ENCODE assay signal across 8 cellular contexts in the genomic region with DNA sequence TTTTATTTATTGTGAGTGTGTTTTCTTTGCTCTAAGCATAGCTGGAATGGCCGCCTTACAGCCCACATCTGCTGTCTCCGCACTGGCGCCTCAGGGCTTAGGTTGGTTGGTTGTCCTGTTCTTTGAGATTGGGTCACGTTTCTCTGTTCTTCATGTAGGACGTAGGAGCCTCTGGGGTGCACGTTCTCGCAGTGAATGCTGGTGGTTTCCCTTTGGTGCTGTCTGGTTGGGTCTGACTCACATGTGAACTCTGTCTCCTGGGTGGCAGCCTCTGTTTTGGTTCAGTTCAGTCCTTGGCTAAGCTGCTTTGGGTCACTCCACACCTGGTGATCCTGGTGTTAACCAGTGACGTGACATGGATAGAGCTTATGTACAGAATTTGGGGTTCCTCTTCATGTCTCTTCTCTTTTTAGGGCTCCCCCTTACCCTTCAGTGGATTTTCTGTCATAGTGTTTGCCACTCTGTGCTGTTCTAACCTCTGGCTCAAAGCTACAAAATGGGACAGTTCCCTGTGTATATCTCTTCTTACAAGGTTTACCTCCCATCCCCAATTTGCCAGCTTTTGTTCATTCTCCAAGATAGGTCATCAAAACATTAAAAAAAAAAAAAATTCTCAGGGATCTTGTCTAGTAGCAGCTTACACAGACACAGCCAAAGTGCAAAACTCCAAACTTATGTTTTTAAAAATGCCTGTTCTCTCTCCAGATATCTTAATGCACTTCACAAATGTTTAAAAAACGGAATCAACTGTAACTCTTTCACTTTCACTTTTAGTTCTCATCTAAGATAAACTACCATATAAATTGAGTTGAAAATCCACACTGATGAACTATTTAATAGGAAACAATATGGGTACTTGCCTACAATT. TPM values are rescaled to one million over a fixed set of nuclear protein-coding genes. Genes with fewer than 3 reads are reported as not detected.
DNase-seq lines count a peak whose midpoint lies in the region; ATAC-seq, FAIRE-seq and TF ChIP-seq lines count a peak whose summit lies in the region.

No MANE protein-coding gene starts in this region.

- FAIRE-seq in A549 (lab: Jason Lieb, UNC), result no peak

- H3K9me3 ChIP-seq in A549, result peaks cover 5% of the 10 kb centered on the region; the same call in 2 of the 3 replicates

- peaks cover 6% of the 10 kb centered on the region; the same call in 1 of the 3 replicates for H3K4me1 ChIP-seq in A549

- WGBS in A549 (ENCODE audit: missing lambda C conversion rate), result 53% methylated on average over 9 of the region's 9 CpGs

- no peak for DNase-seq in A549 (ENCODE audit: low read depth in 1 of 2, low spot score in 1 of 2)
- DNase-seq in activated CD8-positive, alpha-beta memory T cell treated with anti-CD3 and anti-CD28 coated beads for 24 hours, result peak; percentile 82
- DNase-seq in fibroblast of villous mesenchyme (ENCODE audit: low read depth), result peak; percentile 67
- DNase-seq in stimulated activated CD4-positive, alpha-beta T cell treated with anti-CD3 and anti-CD28 coated beads, Interleukin-1b, Interleukin-23, amount 100 ng/mL, for 4 hours (ENCODE audit: low read depth in 2 of 2), result peak; percentile 49 to 66
- DNase-seq in dedifferentiated amniotic fluid mesenchymal stem cell (ENCODE audit: extremely low spot score), result no peak
- DNase-seq in DMS53 treated with DMSO at 0.1 percent for 48 hours (lab: John Stamatoyannopoulos, UW; ENCODE audit: unreplicated experiment), result no peak

- peak overlapping the region; percentile 67 for H3K4me2 ChIP-seq in A549

- peak overlapping the region; percentile 9; the same call in 1 of the 3 replicates for H3K4me3 ChIP-seq in A549
- peak overlapping the region; percentile 2 for H3K4me3 ChIP-seq in fibroblast of villous mesenchyme (ENCODE audit: low read depth, low read length)

- CTCF ChIA-PET in A549 (lab: Yijun Ruan, JAX), result interaction anchor here (0.8 to 1.3 kb wide), 4 partner anchors 10 to 23 kb away, joined by 3 to 6 read pairs (median 3); a partner anchor contains a TSS

- peak; percentile 76 to 79; a peak in 5 of 6 replicates for ATAC-seq in A549
- ATAC-seq in GM19397 (IDR thresholded peaks at IDR 0.05; ENCODE audit: unreplicated experiment), result peak; percentile 99
- peak; percentile 95 for ATAC-seq in HG03565 (IDR thresholded peaks at IDR 0.05; ENCODE audit: unreplicated experiment)

- TF ChIP-seq POLR2A in A549 (IDR thresholded peaks at IDR 0.05; ENCODE audit: low read length), result no peak

- H3K27ac ChIP-seq in A549, result peak overlapping the region; percentile 16 to 48; a peak in 5 of 6 replicates

- TF ChIP-seq RAD21 in A549 (conservative IDR thresholded peaks at IDR 0.05 in 1 of 2, IDR thresholded peaks at IDR 0.05 in 1 of 2), result no peak

- POLR2A ChIA-PET in A549 (lab: Yijun Ruan, JAX), result interaction anchor here (1.9 kb wide), 1 partner anchor 12 kb away, joined by 4 read pairs; a partner anchor contains a TSS

- TF ChIP-seq CTCF in A549 (IDR thresholded peaks at IDR 0.05) (no peak), fibroblast of villous mesenchyme (IDR thresholded peaks at IDR 0.05; ENCODE audit: insufficient read depth, low read depth, low read length) (no peak)

- no peak for TF ChIP-seq EP300 in A549 (IDR thresholded peaks at IDR 0.05)

TF ChIP-seq in A549, 52 proteins besides CTCF, POLR2A, EP300 and RAD21:
- TF ChIP-seq BHLHE40 (IDR thresholded peaks at IDR 0.05; ENCODE audit: low read depth, low read length), result 0 out of 2 replicates have a peak, but pooled peaks have one; percentile 11
- no peak for TF ChIP-seq HOXB13 (CRISPR knock-in tag; IDR thresholded peaks at IDR 0.05; ENCODE audit: low read depth)

RNA-seq across cellular contexts. Expression of a gene that starts 12.8 kb away (rescaled TPM):
- 22.9 and 24.7 TPM in 2 replicates for polyA plus RNA-seq in A549 (2011; rRNA removed)
- polyA plus RNA-seq in A549 (2012; cell fraction: cytosol; rRNA removed), result 40.3 and 47.5 TPM in 2 replicates
- polyA plus RNA-seq in A549 (2012; cell fraction: nucleus; rRNA removed), result 84.6 and 102 TPM in 2 replicates
- polyA plus RNA-seq in A549 (2017; fragmentation: RNase III; extraction: RNeasy Plus Mini Kit Qiagen cat#74134 plus additional on column Dnase treatment), result 59.9 to 74.9 TPM (median 73.4 TPM) in 3 replicates
- polyA minus RNA-seq in A549 (2011; rRNA and poly(A)+ RNA removed), result 17.1 and 25.6 TPM in 2 replicates
- 35.8 and 57.4 TPM in 2 replicates for total RNA-seq in fibroblast of villous mesenchyme

Comparison
In these comparisons a context has a peak if more than half of its experiments do, and no peak if none do; other contexts are left out.
1. DNase-seq: peak in activated CD8-positive, alpha-beta memory T cell treated with anti-CD3 and anti-CD28 coated beads for 24 hours (single experiment), fibroblast of villous mesenchyme (single experiment) and stimulated activated CD4-positive, alpha-beta T cell treated with anti-CD3 and anti-CD28 coated beads, Interleukin-1b, Interleukin-23, amount 100 ng/mL, for 4 hours (2 of 2); none in A549 (0 of 2), dedifferentiated amniotic fluid mesenchymal stem cell (single experiment) and DMS53 treated with DMSO at 0.1 percent for 48 hours (single experiment).
2. Peak in every context shown above with its lines, with median percentiles within 50 percentile points of each other: ATAC-seq.